Comparison of ENCODE assay signal across 10 cellular contexts in genomic region chr7:135758531-135758932, GRCh38. TPM values are rescaled to one million over a fixed set of nuclear protein-coding genes. Genes with fewer than 3 reads are reported as not detected.
DNase-seq lines count a peak whose midpoint lies in the region; ATAC-seq, FAIRE-seq and TF ChIP-seq lines count a peak whose summit lies in the region.
"Had no signal": no experiment of that assay in that cellular context is flagged by ENCODE, and none has a peak within 500 bp of the region (broad histone marks: within the 10 kb centered on the region; RNA-seq: fewer than 3 reads in every experiment).

No MANE protein-coding gene starts in this region.

- H3K9me3 ChIP-seq in smooth muscle cell (replicated peaks; ENCODE audit: low read depth) = no peaks in the 10 kb centered on the region

- no peaks in the 10 kb centered on the region for H3K79me2 ChIP-seq in smooth muscle cell (ENCODE audit: low read depth)

- no peak overlapping the region for H3K4me3 ChIP-seq in H7 (ENCODE audit: insufficient read depth, low read depth, low read length)
- no peak overlapping the region for H3K4me3 ChIP-seq in bronchial epithelial cell (ENCODE audit: low read depth, low read length)
- peak overlapping the region; percentile 15 for H3K4me3 ChIP-seq in smooth muscle cell
- H3K4me3 ChIP-seq in dorsolateral prefrontal cortex = peak overlapping the region in 22 of 59 donors; percentile 1 to 46 (median 24)

- no peak for ATAC-seq in activated CD4-positive, CD25-positive, alpha-beta regulatory T cell treated with anti-CD3 and anti-CD28 coated beads, Interleukin-2, amount 50 U/mL, for 24 hours

- TF ChIP-seq CTCF in bronchial epithelial cell (IDR thresholded peaks at IDR 0.05; ENCODE audit: insufficient read depth, low read length, severe bottlenecking) (no peak), smooth muscle cell (IDR thresholded peaks at IDR 0.05; ENCODE audit: borderline replicate concordance, insufficient read depth, poor library complexity, severe bottlenecking) (no peak), dorsolateral prefrontal cortex (IDR thresholded peaks at IDR 0.05 in 54 of 56, conservative IDR thresholded peaks at IDR 0.05 in 2 of 56; ENCODE audit: low read depth in 1 of 56, partially characterized antibody in 56 of 56) (no peak)

- peak overlapping the region; percentile 78 for H3K27ac ChIP-seq in smooth muscle cell (ENCODE audit: low read depth)
- H3K27ac ChIP-seq in dorsolateral prefrontal cortex = peak overlapping the region in 17 of 59 donors; percentile 2 to 67 (median 42)

- no peak for FAIRE-seq in bronchial epithelial cell (lab: Jason Lieb, UNC)

- H4K20me1 ChIP-seq in smooth muscle cell (ENCODE audit: low read depth) = no peaks in the 10 kb centered on the region

- H3K4me2 ChIP-seq in smooth muscle cell = peak overlapping the region; percentile 76

- H3K27me3 ChIP-seq in H7 (ENCODE audit: control insufficient read depth, insufficient read depth, low read length) (no peaks in the 10 kb centered on the region), bronchial epithelial cell (ENCODE audit: control insufficient read depth, insufficient read depth, low read length) (no peaks in the 10 kb centered on the region), smooth muscle cell (ENCODE audit: low read depth) (no peaks in the 10 kb centered on the region), dorsolateral prefrontal cortex (peaks cover 0 to 20% (median 0%) of the 10 kb centered on the region in 45 donors)

- DNase-seq in H7 (peak; percentile 48), bronchial epithelial cell (ENCODE audit: low read depth) (peak; percentile 54), islet precursor cell (peak; percentile 90), smooth muscle cell (lab: John Stamatoyannopoulos, UW; ENCODE audit: unreplicated experiment) (no peak), RKO (ENCODE audit: low spot score) (no peak), dorsolateral prefrontal cortex (no peak), germinal center (ENCODE audit: low spot score) (no peak)
- DNase-seq: cerebellar nuclear complex had no signal

- 14% methylated on average over 5 of the region's 5 CpGs for WGBS in smooth muscle cell (ENCODE audit: low lambda C conversion rate)

- H2AFZ ChIP-seq in smooth muscle cell (ENCODE audit: low read depth) = peak overlapping the region; percentile 50

- H3K36me3 ChIP-seq in H7 (replicated peaks; ENCODE audit: control insufficient read depth, insufficient read depth, low read length) = no peaks in the 10 kb centered on the region
- H3K36me3 ChIP-seq in bronchial epithelial cell (ENCODE audit: control insufficient read depth, insufficient read depth, low read length) = no peaks in the 10 kb centered on the region
- no peaks in the 10 kb centered on the region for H3K36me3 ChIP-seq in smooth muscle cell (ENCODE audit: low read depth)

- peaks cover 10% of the 10 kb centered on the region for H3K4me1 ChIP-seq in smooth muscle cell (ENCODE audit: low read depth)

- no peak overlapping the region for H3K9ac ChIP-seq in smooth muscle cell (ENCODE audit: low read depth)

- intact Hi-C loops in dorsolateral prefrontal cortex (cut with DNase I) = no loop called here

- H3F3A ChIP-seq in smooth muscle cell (ENCODE audit: low read depth) = peaks cover 22% of the 10 kb centered on the region

RNA-seq across cellular contexts. Expression of gene FAM180A, which starts 9.9 kb away (rescaled TPM):
- total RNA-seq in H7 (2014; rRNA removed; shearing (Covaris generic)) = not detected in 2 replicates
- 0.26 TPM in 1 of 2 replicates, not detected in the other for total RNA-seq in bronchial epithelial cell
- not detected in 2 replicates for total RNA-seq in smooth muscle cell
- polyA plus RNA-seq in smooth muscle cell = 0.14 and 0.26 TPM in 2 replicates
- 1 to 10 TPM in 5 of 120 experiments, under 1 TPM in 53, not detected in 62; 0.26 to 1.8 (median 0.53) TPM for total RNA-seq in dorsolateral prefrontal cortex

RNA-seq across cellular contexts. Expression of gene SLC13A4, which starts 30.5 kb away (rescaled TPM):
- 2.3 and 3.1 TPM in 2 replicates for total RNA-seq in H7 (2014; rRNA removed; shearing (Covaris generic))
- under 0.01 and 0.26 TPM in 2 replicates for total RNA-seq in bronchial epithelial cell
- total RNA-seq in smooth muscle cell = 0.18 TPM in 1 of 2 replicates, not detected in the other
- 0.43 and 0.61 TPM in 2 replicates for polyA plus RNA-seq in smooth muscle cell
- 10 to 100 TPM in 20 of 120 experiments, 1 to 10 TPM in 40, under 1 TPM in 36, not detected in 24; 0.07 to 39.2 (median 1.7) TPM for total RNA-seq in dorsolateral prefrontal cortex
- total RNA-seq: mesenteric fat pad had no signal

Comparison
In these comparisons a context has a peak if more than half of its experiments do, and no peak if none do; other contexts are left out.
1. DNase-seq: peak in H7 (single experiment), bronchial epithelial cell (single experiment) and islet precursor cell (single experiment); none in smooth muscle cell (single experiment), RKO (single experiment), dorsolateral prefrontal cortex (0 of 10) and germinal center (single experiment).